In genomic region chr16:11794991-11795886, GRCh38 we compare ENCODE assay signal across 9 cellular contexts. TPM values are rescaled to one million over a fixed set of nuclear protein-coding genes. Genes with fewer than 3 reads are reported as not detected.
DNase-seq lines count a peak whose midpoint lies in the region; ATAC-seq and TF ChIP-seq lines count a peak whose summit lies in the region.
"Had no signal": no experiment of that assay in that cellular context is flagged by ENCODE, and none has a peak within 500 bp of the region (broad histone marks: within the 10 kb centered on the region; RNA-seq: fewer than 3 reads in every experiment).

No MANE protein-coding gene starts in this region.

- whole genome bisulfite sequencing in lung, 2 donors = 82 to 85% methylated on average over 21 of the region's 21 CpGs

- H3K27me3 ChIP-seq in right atrium auricular region (no peaks in the 10 kb centered on the region), ascending aorta (no peaks in the 10 kb centered on the region), lung (ENCODE audit: control insufficient read depth, insufficient read depth) (no peaks in the 10 kb centered on the region), uterus (no peaks in the 10 kb centered on the region)

- TF ChIP-seq CTCF in right atrium auricular region (IDR thresholded peaks at IDR 0.05) (no peak), ascending aorta (IDR thresholded peaks at IDR 0.05) (no peak), lung (IDR thresholded peaks at IDR 0.05; ENCODE audit: control extremely low read depth, extremely low read depth) (no peak), uterus (IDR thresholded peaks at IDR 0.05) (no peak)

- H3K27ac ChIP-seq in right atrium auricular region = peak overlapping the region; percentile 98 to 100
- H3K27ac ChIP-seq in ascending aorta = peak overlapping the region; percentile 95 to 98
- peak overlapping the region; percentile 29 to 91 for H3K27ac ChIP-seq in lung (ENCODE audit: low read depth in 1 of 2, low read length in 1 of 2)
- H3K27ac ChIP-seq in uterus = peak overlapping the region; percentile 96 to 98

- ATAC-seq in Right ventricle myocardium inferior (no peak), lung (ENCODE audit: insufficient read depth, low FRiP score) (no peak), HG02759 (IDR thresholded peaks at IDR 0.05; ENCODE audit: unreplicated experiment) (no peak)

- DNase-seq in right atrium auricular region (ENCODE audit: low spot score) (no peak), Right ventricle myocardium inferior (ENCODE audit: missing footprints) (no peak), ascending aorta (ENCODE audit: low spot score in 2 of 2) (no peak), lung (ENCODE audit: low spot score) (no peak), uterus (no peak), A172 (ENCODE audit: low spot score) (no peak)
- no peak for DNase-seq in effector CD4-positive, alpha-beta T cell
- DNase-seq: NCI-H2029 had no signal

- no peaks in the 10 kb centered on the region for H3K9me3 ChIP-seq in right atrium auricular region
- H3K9me3 ChIP-seq in ascending aorta = no peaks in the 10 kb centered on the region
- no peaks in the 10 kb centered on the region for H3K9me3 ChIP-seq in lung (ENCODE audit: control insufficient read depth in 2 of 2, insufficient read depth in 1 of 2, low read length in 1 of 2)
- H3K9me3 ChIP-seq in uterus = no peaks in the 10 kb centered on the region

- no peak for TF ChIP-seq POLR2A in uterus (IDR thresholded peaks at IDR 0.05)

- H3K4me1 ChIP-seq in right atrium auricular region (peaks cover 0 to 77% of the 10 kb centered on the region in 2 donors), ascending aorta (peaks cover 14 to 56% of the 10 kb centered on the region in 2 donors), lung (ENCODE audit: control insufficient read depth in 2 of 2, insufficient read depth in 2 of 2, low read length in 2 of 2) (peaks cover 22 to 42% of the 10 kb centered on the region in 2 donors), uterus (peaks cover 0 to 12% of the 10 kb centered on the region in 2 donors)

- H3K36me3 ChIP-seq in right atrium auricular region (no peaks in the 10 kb centered on the region), ascending aorta (no peaks in the 10 kb centered on the region), lung (ENCODE audit: control insufficient read depth in 2 of 2, insufficient read depth in 2 of 2, low read length in 2 of 2) (no peaks in the 10 kb centered on the region), uterus (no peaks in the 10 kb centered on the region)

- H3K4me3 ChIP-seq in right atrium auricular region = peak overlapping the region in 1 of 2 donors; percentile 89
- peak overlapping the region; percentile 70 to 91 for H3K4me3 ChIP-seq in ascending aorta
- H3K4me3 ChIP-seq in lung = no peak overlapping the region
- H3K4me3 ChIP-seq in uterus = peak overlapping the region in 1 of 2 donors; percentile 92

- intact Hi-C loops in Right ventricle myocardium inferior (cut with DNase I) (loop anchor here (5.0 to 10.0 kb wide), 4 partner anchors 53 to 830 kb away; partner anchors contain the start of genes RSL1D1 and TXNDC11), ascending aorta (cut with DNase I) (loop anchor here (5.0 kb wide), 3 partner anchors 57 to 298 kb away; partner anchors contain the start of genes GSPT1 and RSL1D1), uterus (cut with DNase I; ENCODE audit: low total_unique reads) (no loop called here)

RNA-seq across cellular contexts. Expression of gene ZC3H7A, which starts 1.8 kb away (rescaled TPM):
- total RNA-seq in right atrium auricular region (10 to 100 TPM; 29.0 to 32.1 TPM), Right ventricle myocardium inferior (22.6 TPM), ascending aorta (56.9 TPM), lung (100 to 1,000 TPM in 1 of 2 donors, 10 to 100 TPM in 1; 46.3 to 127 TPM), uterus (10 to 100 TPM; 40.9 to 91.2 (median 67.5) TPM)
- polyA plus RNA-seq in lung = 10 to 100 TPM; 22.1 to 26.1 TPM
- 32.0 and 73.5 TPM in 2 replicates for total RNA-seq in A172 (2014; rRNA removed; shearing (Covaris generic))

RNA-seq across cellular contexts. Expression of gene TXNDC11, which starts 52.6 kb away (rescaled TPM):
- total RNA-seq in right atrium auricular region (10 to 100 TPM; 29.5 to 38.1 TPM), Right ventricle myocardium inferior (20.3 TPM), ascending aorta (86.5 TPM), lung (10 to 100 TPM; 64.8 to 78.8 TPM), uterus (10 to 100 TPM in 3 of 4 donors, 1 to 10 TPM in 1; 6.1 to 52.0 (median 40.0) TPM)
- 10 to 100 TPM; 70.0 to 74.3 TPM for polyA plus RNA-seq in lung
- 33.8 and 35.9 TPM in 2 replicates for total RNA-seq in A172 (2014; rRNA removed; shearing (Covaris generic))

RNA-seq across cellular contexts. Expression of gene RSL1D1, which starts 56.1 kb away (rescaled TPM):
- 100 to 1,000 TPM in 1 of 2 donors, 10 to 100 TPM in 1; 75.3 to 123 TPM for total RNA-seq in right atrium auricular region
- total RNA-seq in Right ventricle myocardium inferior = 111 TPM
- total RNA-seq in ascending aorta = 160 TPM
- total RNA-seq in lung = 100 to 1,000 TPM in 1 of 2 donors, 10 to 100 TPM in 1; 99.9 to 206 TPM
- 10 to 100 TPM; 68.5 to 79.9 TPM for polyA plus RNA-seq in lung
- total RNA-seq in uterus = 100 to 1,000 TPM in 3 of 4 donors, 10 to 100 TPM in 1; 97.9 to 484 (median 164) TPM
- 345 and 364 TPM in 2 replicates for total RNA-seq in A172 (2014; rRNA removed; shearing (Covaris generic))
